18 cellular contexts compared by ENCODE assay signal in genomic region chr5:37615184-37615583, GRCh38.
DNase-seq lines count a peak whose midpoint lies in the region; ATAC-seq, FAIRE-seq and TF ChIP-seq lines count a peak whose summit lies in the region.
"Had no signal": no experiment of that assay in that cellular context is flagged by ENCODE, and none has a peak within 500 bp of the region (broad histone marks: within the 10 kb centered on the region; RNA-seq: fewer than 3 reads in every experiment).

No MANE protein-coding gene starts in this region.

- H2BK120ac ChIP-seq in mesenchymal stem cell (ENCODE audit: low read depth, low read length) = no peak overlapping the region

- no peak overlapping the region for H4K8ac ChIP-seq in mesenchymal stem cell (ENCODE audit: low read length)

- no peaks in the 10 kb centered on the region for H3K4me1 Mint-ChIP-seq in activated CD4-positive, alpha-beta T cell treated with anti-CD3 and anti-CD28 coated beads for 36 hours
- H3K4me1 Mint-ChIP-seq in WTC11 = no peaks in the 10 kb centered on the region
- no peaks in the 10 kb centered on the region for H3K4me1 Mint-ChIP-seq in endodermal cell
- H3K4me1 Mint-ChIP-seq in activated CD4-positive, alpha-beta T cell treated with anti-CD3 and anti-CD28 coated beads, Interleukin-2, amount 10 ng/mL, durations not matched to agents 7 days and 5 days = no peaks in the 10 kb centered on the region
- H3K4me1 Mint-ChIP-seq: activated CD4-positive, alpha-beta T cell treated with anti-CD3 and anti-CD28 coated beads, Interleukin-2, amount 10 ng/mL, durations not matched to agents 24 days and 14 days had no signal

- peaks cover 2% of the 10 kb centered on the region for H3K9me3 Mint-ChIP-seq in activated CD4-positive, alpha-beta T cell treated with anti-CD3 and anti-CD28 coated beads for 36 hours (ENCODE audit: low read depth)
- H3K9me3 Mint-ChIP-seq in WTC11 (no peaks in the 10 kb centered on the region), endodermal cell (no peaks in the 10 kb centered on the region)
- H3K9me3 Mint-ChIP-seq in activated CD4-positive, alpha-beta T cell treated with anti-CD3 and anti-CD28 coated beads, Interleukin-2, amount 10 ng/mL, durations not matched to agents 7 days and 5 days = no peaks in the 10 kb centered on the region
- H3K9me3 Mint-ChIP-seq: activated CD4-positive, alpha-beta T cell treated with anti-CD3 and anti-CD28 coated beads, Interleukin-2, amount 10 ng/mL, durations not matched to agents 24 days and 14 days; T-helper 1 cell treated with Interleukin-12 subunit alpha and Interleukin-12 subunit beta and Interleukin-4 antibody, amounts not matched to agents 30 μg/mL and 1 μg/mL, for 36 hours had no signal

- H3K9ac ChIP-seq in mesenchymal stem cell (ENCODE audit: low read length) (peak overlapping the region; percentile 78), endodermal cell (ENCODE audit: extremely low read depth, low read length, poor library complexity, severe bottlenecking) (no peak overlapping the region)

- no peaks in the 10 kb centered on the region for H3K27me3 Mint-ChIP-seq in activated CD4-positive, alpha-beta T cell treated with anti-CD3 and anti-CD28 coated beads for 36 hours
- H3K27me3 Mint-ChIP-seq in WTC11 (ENCODE audit: low read depth) (no peaks in the 10 kb centered on the region), endodermal cell (ENCODE audit: insufficient read depth) (no peaks in the 10 kb centered on the region)
- H3K27me3 Mint-ChIP-seq in activated CD4-positive, alpha-beta T cell treated with anti-CD3 and anti-CD28 coated beads, Interleukin-2, amount 10 ng/mL, durations not matched to agents 7 days and 5 days = no peaks in the 10 kb centered on the region
- H3K27me3 Mint-ChIP-seq: activated CD4-positive, alpha-beta T cell treated with anti-CD3 and anti-CD28 coated beads, Interleukin-2, amount 10 ng/mL, durations not matched to agents 24 days and 14 days had no signal

- H3K9me3 ChIP-seq in mesenchymal stem cell (ENCODE audit: control insufficient read depth, low read length) (no peaks in the 10 kb centered on the region), endodermal cell (ENCODE audit: control insufficient read depth, low read length) (no peaks in the 10 kb centered on the region)
- H3K9me3 ChIP-seq: ovary had no signal

- no peak overlapping the region for H3K23ac ChIP-seq in mesenchymal stem cell (ENCODE audit: low read length in 2 of 2)

- H3K18ac ChIP-seq in mesenchymal stem cell (ENCODE audit: low read depth in 1 of 2, low read length in 2 of 2) = no peak overlapping the region

- POLR2A ChIA-PET in activated CD4-positive, alpha-beta T cell treated with anti-CD3 and anti-CD28 coated beads for 36 hours (lab: Charles Lee) = no interaction called here
- POLR2A ChIA-PET in WTC11 (lab: Charles Lee) = no interaction called here
- POLR2A ChIA-PET in activated CD4-positive, alpha-beta T cell treated with anti-CD3 and anti-CD28 coated beads, Interleukin-2, amount 10 ng/mL, durations not matched to agents 7 days and 5 days (lab: Charles Lee) = no interaction called here

- peaks cover 21% of the 10 kb centered on the region for H3K36me3 Mint-ChIP-seq in activated CD4-positive, alpha-beta T cell treated with anti-CD3 and anti-CD28 coated beads for 36 hours (ENCODE audit: low read depth)
- no peaks in the 10 kb centered on the region for H3K36me3 Mint-ChIP-seq in WTC11
- no peaks in the 10 kb centered on the region for H3K36me3 Mint-ChIP-seq in endodermal cell (ENCODE audit: low read depth)
- H3K36me3 Mint-ChIP-seq in activated CD4-positive, alpha-beta T cell treated with anti-CD3 and anti-CD28 coated beads, Interleukin-2, amount 10 ng/mL, durations not matched to agents 7 days and 5 days (ENCODE audit: low read depth) = no peaks in the 10 kb centered on the region

- H3K4ac ChIP-seq in mesenchymal stem cell (ENCODE audit: low read depth in 1 of 2, low read length in 2 of 2) = no peak overlapping the region

- no peak overlapping the region for H3K4me3 ChIP-seq in mesenchymal stem cell (ENCODE audit: insufficient read depth in 1 of 2, low read depth in 1 of 2, low read length in 2 of 2)
- no peak overlapping the region for H3K4me3 ChIP-seq in endodermal cell (ENCODE audit: low read length)
- H3K4me3 ChIP-seq: GM12878, ovary had no signal

- no peak overlapping the region for H2BK12ac ChIP-seq in mesenchymal stem cell (ENCODE audit: low read length in 2 of 2)

- no peak overlapping the region for H3K4me3 Mint-ChIP-seq in activated CD4-positive, alpha-beta T cell treated with anti-CD3 and anti-CD28 coated beads for 36 hours
- H3K4me3 Mint-ChIP-seq in WTC11 = no peak overlapping the region
- H3K4me3 Mint-ChIP-seq in endodermal cell = no peak overlapping the region
- H3K4me3 Mint-ChIP-seq in activated CD4-positive, alpha-beta T cell treated with anti-CD3 and anti-CD28 coated beads, Interleukin-2, amount 10 ng/mL, durations not matched to agents 7 days and 5 days = no peak overlapping the region
- H3K4me3 Mint-ChIP-seq: activated CD4-positive, alpha-beta T cell treated with anti-CD3 and anti-CD28 coated beads, Interleukin-2, amount 10 ng/mL, durations not matched to agents 24 days and 14 days; activated T-cell treated with anti-CD3 and anti-CD28 coated beads, Interleukin-2, amount 50 U/mL, for 72 hours; T-helper 1 cell treated with Interleukin-12 subunit alpha and Interleukin-12 subunit beta and Interleukin-4 antibody, amounts not matched to agents 30 μg/mL and 1 μg/mL, for 36 hours had no signal

- H2AK5ac ChIP-seq in mesenchymal stem cell (ENCODE audit: low read length, severe bottlenecking) = no peak overlapping the region

- H3K27ac ChIP-seq in mesenchymal stem cell (ENCODE audit: low read length, poor library complexity, severe bottlenecking) (no peak overlapping the region), endodermal cell (ENCODE audit: low read depth, low read length) (no peak overlapping the region)
- H3K27ac ChIP-seq: ovary had no signal

- H3K4me1 ChIP-seq in mesenchymal stem cell (ENCODE audit: control insufficient read depth, insufficient read depth, low read depth, low read length) (no peaks in the 10 kb centered on the region), endodermal cell (ENCODE audit: control insufficient read depth, insufficient read depth, low read length) (no peaks in the 10 kb centered on the region)

- no peak overlapping the region for H3K27ac Mint-ChIP-seq in activated CD4-positive, alpha-beta T cell treated with anti-CD3 and anti-CD28 coated beads for 36 hours
- H3K27ac Mint-ChIP-seq in WTC11 (no peak overlapping the region), endodermal cell (no peak overlapping the region)
- no peak overlapping the region for H3K27ac Mint-ChIP-seq in activated CD4-positive, alpha-beta T cell treated with anti-CD3 and anti-CD28 coated beads, Interleukin-2, amount 10 ng/mL, durations not matched to agents 7 days and 5 days
- H3K27ac Mint-ChIP-seq: activated CD4-positive, alpha-beta T cell treated with anti-CD3 and anti-CD28 coated beads, Interleukin-2, amount 10 ng/mL, durations not matched to agents 24 days and 14 days; T-helper 1 cell treated with Interleukin-12 subunit alpha and Interleukin-12 subunit beta and Interleukin-4 antibody, amounts not matched to agents 30 μg/mL and 1 μg/mL, for 36 hours had no signal

- H2BK5ac ChIP-seq in mesenchymal stem cell (ENCODE audit: low read depth, low read length, poor library complexity, severe bottlenecking) = no peak overlapping the region

- no peak overlapping the region for H3K14ac ChIP-seq in mesenchymal stem cell (ENCODE audit: low read length in 2 of 2)

- H4K91ac ChIP-seq in mesenchymal stem cell (ENCODE audit: low read length) = no peak overlapping the region

- DNase-seq in AG08395 (ENCODE audit: low spot score) (peak; percentile 85), HTR-8/SVneo (ENCODE audit: insufficient read length, low spot score) (peak; percentile 32), dedifferentiated amniotic fluid mesenchymal stem cell (ENCODE audit: extremely low spot score) (peak; percentile 83), mesenchymal stem cell (peak; percentile 75), WTC11 (ENCODE audit: low spot score) (no peak), endodermal cell (no peak)
- no peak for DNase-seq in activated CD4-positive, alpha-beta T cell treated with anti-CD3 and anti-CD28 coated beads for 36 hours
- DNase-seq in activated CD4-positive, alpha-beta T cell treated with anti-CD3 and anti-CD28 coated beads, Interleukin-2, amount 10 ng/mL, durations not matched to agents 7 days and 5 days = no peak
- DNase-seq: activated CD4-positive, alpha-beta T cell treated with anti-CD3 and anti-CD28 coated beads, Interleukin-2, amount 10 ng/mL, durations not matched to agents 24 days and 14 days; activated T-cell treated with anti-CD3 and anti-CD28 coated beads, Interleukin-2, amount 50 U/mL, for 72 hours; aorta; DMS 273 treated with DMSO at 0.1 percent for 48 hours; NCI-H1417 treated with DMSO at 0.1 percent for 48 hours; NCI-H510A; ovary had no signal

- FAIRE-seq in HTR-8/SVneo (lab: Jason Lieb, UNC) = peak; percentile 20
- FAIRE-seq: GM12878, islet of Langerhans had no signal

- H3K36me3 ChIP-seq in mesenchymal stem cell (ENCODE audit: control insufficient read depth in 1 of 2, insufficient read depth in 2 of 2, low read depth in 1 of 2, low read length in 2 of 2) (peaks cover 0 to 4% of the 10 kb centered on the region in 2 experiments), endodermal cell (ENCODE audit: control insufficient read depth, insufficient read depth, low read length) (no peaks in the 10 kb centered on the region)
- H3K36me3 ChIP-seq: ovary had no signal

- H3K4me2 ChIP-seq in mesenchymal stem cell (ENCODE audit: low read length, poor library complexity, severe bottlenecking) = no peak overlapping the region

- intact Hi-C loops in activated CD4-positive, alpha-beta T cell treated with anti-CD3 and anti-CD28 coated beads for 36 hours (cut with DNase I, micrococcal nuclease) = no loop called here

- no peak for ATAC-seq in activated CD4-positive, alpha-beta T cell treated with anti-CD3 and anti-CD28 coated beads for 36 hours
- no peak for ATAC-seq in WTC11
- ATAC-seq: activated T-cell treated with anti-CD3 and anti-CD28 coated beads, Interleukin-2, amount 50 U/mL, for 72 hours; GM12878 had no signal

- H3K27me3 ChIP-seq in mesenchymal stem cell (ENCODE audit: control insufficient read depth in 1 of 2, insufficient read depth in 1 of 2, low read length in 2 of 2) (no peaks in the 10 kb centered on the region), endodermal cell (ENCODE audit: control insufficient read depth, insufficient read depth, low read length, poor library complexity, severe bottlenecking) (no peaks in the 10 kb centered on the region)
- H3K27me3 ChIP-seq: ovary had no signal

- no peak for TF ChIP-seq CTCF in WTC11 (IDR thresholded peaks at IDR 0.05)
- TF ChIP-seq CTCF in endodermal cell (conservative IDR thresholded peaks at IDR 0.05) = no peak

- H2BK15ac ChIP-seq in mesenchymal stem cell (ENCODE audit: low read depth, poor library complexity, severe bottlenecking) = no peak overlapping the region

- 79% methylated on average over 3 of the region's 4 CpGs for WGBS in mesenchymal stem cell
- 95 to 100% methylated on average over 3 to 4 of the region's 4 CpGs for WGBS in endodermal cell (ENCODE audit: insufficient coverage in 1 of 2, insufficient read length in 1 of 2), 2 experiments

- H2AFZ ChIP-seq in mesenchymal stem cell (ENCODE audit: low read depth, low read length) = no peak overlapping the region

- CTCF ChIA-PET in activated CD4-positive, alpha-beta T cell treated with anti-CD3 and anti-CD28 coated beads for 36 hours (lab: Charles Lee) = no interaction called here
- CTCF ChIA-PET in WTC11 (lab: Charles Lee) = no interaction called here
- CTCF ChIA-PET in activated CD4-positive, alpha-beta T cell treated with anti-CD3 and anti-CD28 coated beads, Interleukin-2, amount 10 ng/mL, durations not matched to agents 7 days and 5 days (lab: Charles Lee) = no interaction called here

- H3K79me1 ChIP-seq in mesenchymal stem cell (replicated peaks; ENCODE audit: low read length, poor library complexity, severe bottlenecking) = peaks cover 3% of the 10 kb centered on the region

Comparison
In these comparisons a context has a peak if more than half of its experiments do, and no peak if none do; other contexts are left out.
1. DNase-seq: peak in AG08395 (single experiment), HTR-8/SVneo (single experiment), dedifferentiated amniotic fluid mesenchymal stem cell (single experiment) and mesenchymal stem cell (single experiment); none in activated CD4-positive, alpha-beta T cell treated with anti-CD3 and anti-CD28 coated beads for 36 hours (single experiment), WTC11 (single experiment), endodermal cell (single experiment) and activated CD4-positive, alpha-beta T cell treated with anti-CD3 and anti-CD28 coated beads, Interleukin-2, amount 10 ng/mL, durations not matched to agents 7 days and 5 days (single experiment).